27 cellular contexts compared by ENCODE assay signal in the genomic region with DNA sequence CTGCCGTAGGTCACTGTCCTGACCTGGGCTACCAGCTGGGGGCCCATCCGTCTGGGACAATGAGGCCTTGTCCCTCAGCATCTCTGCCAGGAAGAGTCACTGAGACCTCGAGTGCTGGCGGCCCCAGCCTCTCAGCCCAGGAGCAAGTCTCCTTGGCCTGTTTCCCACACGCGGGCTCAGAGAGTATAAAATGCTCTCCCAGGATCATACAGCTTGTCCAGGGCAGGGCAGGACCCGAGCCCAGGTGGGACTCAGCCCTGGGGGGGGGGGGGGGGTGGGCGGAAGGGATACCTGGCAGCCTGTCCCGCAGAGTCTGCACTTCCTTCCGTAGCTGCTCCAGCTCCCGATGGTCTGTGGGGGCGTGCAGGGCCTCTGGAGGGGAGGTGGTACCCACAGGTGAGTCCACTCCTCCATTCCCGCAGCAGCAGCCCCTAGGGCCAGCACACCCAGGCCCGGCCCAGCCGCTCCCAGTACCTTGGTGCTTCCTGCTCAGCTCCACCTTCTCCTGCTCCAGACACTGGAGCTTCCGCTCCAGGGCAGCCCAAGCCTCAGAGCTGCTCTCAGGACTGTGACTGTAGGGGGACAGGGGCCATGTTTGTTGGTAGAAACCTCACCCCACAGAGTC. TPM values are rescaled to one million over a fixed set of nuclear protein-coding genes. Genes with fewer than 3 reads are reported as not detected.
"Had no signal": no experiment of that assay in that cellular context is flagged by ENCODE, and none has a peak within 500 bp of the region (broad histone marks: within the 10 kb centered on the region; RNA-seq: fewer than 3 reads in every experiment).

No MANE protein-coding gene starts in this region.

- H3K27ac ChIP-seq: ascending aorta, spleen, testis, transverse colon, WERI-Rb-1 had no signal

- H3K36me3 Mint-ChIP-seq: activated CD8-positive, alpha-beta memory T cell treated with anti-CD3 and anti-CD28 coated beads, Interleukin-2, amount 10 ng/mL, durations not matched to agents 7 days and 5 days; activated naive CD8-positive, alpha-beta T cell; brain; mesothelial cell of epicardium had no signal

- ATAC-seq: activated CD4-positive, CD25-positive, alpha-beta regulatory T cell treated with anti-CD3 and anti-CD28 coated beads, Interleukin-2, amount 50 U/mL, for 24 hours; activated CD8-positive, alpha-beta memory T cell treated with anti-CD3 and anti-CD28 coated beads, Interleukin-2, amount 10 ng/mL, durations not matched to agents 7 days and 5 days; activated T-cell treated with anti-CD3 and anti-CD28 coated beads, Interleukin-2, amount 50 U/mL, for 72 hours; naive thymus-derived CD4-positive, alpha-beta T cell; right cardiac atrium; stimulated activated naive CD8-positive, alpha-beta T cell treated with anti-CD3 and anti-CD28 coated beads, Interleukin-15, Interleukin-2, amounts not matched to agents 100 U/mL and 50 U/mL, for 24 hours had no signal

- H3K9me3 ChIP-seq: ascending aorta, spleen, testis, transverse colon had no signal

- H3K4me3 Mint-ChIP-seq: activated CD4-positive, alpha-beta memory T cell treated with anti-CD3 and anti-CD28 coated beads, Interleukin-2, amount 10 ng/mL, durations not matched to agents 7 days and 5 days; activated CD8-positive, alpha-beta memory T cell treated with anti-CD3 and anti-CD28 coated beads, Interleukin-2, amount 10 ng/mL, durations not matched to agents 7 days and 5 days; activated naive CD8-positive, alpha-beta T cell; activated T-cell treated with anti-CD3 and anti-CD28 coated beads, Interleukin-2, amount 50 U/mL, for 72 hours; brain; effector memory CD8-positive, alpha-beta T cell; mesothelial cell of epicardium; naive thymus-derived CD4-positive, alpha-beta T cell; T-helper 1 cell treated with Interleukin-12 subunit alpha and Interleukin-12 subunit beta and Interleukin-4 antibody, amounts not matched to agents 30 μg/mL and 1 μg/mL, for 36 hours had no signal

- H3K27ac Mint-ChIP-seq: activated CD4-positive, alpha-beta memory T cell treated with anti-CD3 and anti-CD28 coated beads, Interleukin-2, amount 10 ng/mL, durations not matched to agents 7 days and 5 days; activated CD8-positive, alpha-beta memory T cell treated with anti-CD3 and anti-CD28 coated beads, Interleukin-2, amount 10 ng/mL, durations not matched to agents 7 days and 5 days; activated naive CD8-positive, alpha-beta T cell; activated T-cell treated with anti-CD3 and anti-CD28 coated beads, Interleukin-2, amount 50 U/mL, for 72 hours; brain; mesothelial cell of epicardium; naive thymus-derived CD4-positive, alpha-beta T cell; T-helper 1 cell treated with Interleukin-12 subunit alpha and Interleukin-12 subunit beta and Interleukin-4 antibody, amounts not matched to agents 30 μg/mL and 1 μg/mL, for 36 hours had no signal

- DNase-seq: activated CD4-positive, alpha-beta memory T cell treated with anti-CD3 and anti-CD28 coated beads, Interleukin-2, amount 10 ng/mL, durations not matched to agents 7 days and 5 days; activated CD4-positive, alpha-beta T cell treated with anti-CD3 and anti-CD28 coated beads for 48 hours; activated CD8-positive, alpha-beta memory T cell treated with anti-CD3 and anti-CD28 coated beads, Interleukin-2, amount 10 ng/mL, durations not matched to agents 7 days and 5 days; activated effector memory CD4-positive, alpha-beta T cell treated with Interleukin-2 at 50 U/mL for 16 hours; activated naive CD4-positive, alpha-beta T cell treated with Interleukin-2 at 50 U/mL for 16 hours; activated T-cell treated with anti-CD3 and anti-CD28 coated beads, Interleukin-2, amount 50 U/mL, for 72 hours; cortex of kidney; effector memory CD8-positive, alpha-beta T cell; erythroblast; foreskin fibroblast; head of caudate nucleus; hypothalamus; occipital lobe; right cardiac atrium; spleen; stimulated activated naive CD8-positive, alpha-beta T cell treated with anti-CD3 and anti-CD28 coated beads, Interleukin-15, Interleukin-2, amounts not matched to agents 100 U/mL and 50 U/mL, for 24 hours; T-helper 9 cell; testis; transverse colon; WERI-Rb-1 had no signal

- H3K27me3 Mint-ChIP-seq: activated CD4-positive, alpha-beta memory T cell treated with anti-CD3 and anti-CD28 coated beads, Interleukin-2, amount 10 ng/mL, durations not matched to agents 7 days and 5 days; activated CD8-positive, alpha-beta memory T cell treated with anti-CD3 and anti-CD28 coated beads, Interleukin-2, amount 10 ng/mL, durations not matched to agents 7 days and 5 days; activated naive CD8-positive, alpha-beta T cell; effector memory CD8-positive, alpha-beta T cell; naive thymus-derived CD4-positive, alpha-beta T cell had no signal

- H3K9me3 Mint-ChIP-seq: activated CD4-positive, alpha-beta memory T cell treated with anti-CD3 and anti-CD28 coated beads, Interleukin-2, amount 10 ng/mL, durations not matched to agents 7 days and 5 days; activated T-cell treated with anti-CD3 and anti-CD28 coated beads, Interleukin-2, amount 50 U/mL, for 72 hours; brain; effector memory CD8-positive, alpha-beta T cell; mesothelial cell of epicardium; naive thymus-derived CD4-positive, alpha-beta T cell; T-helper 1 cell treated with Interleukin-12 subunit alpha and Interleukin-12 subunit beta and Interleukin-4 antibody, amounts not matched to agents 30 μg/mL and 1 μg/mL, for 36 hours had no signal

- H3K4me1 ChIP-seq: ascending aorta, testis, transverse colon had no signal

- H3K27me3 ChIP-seq: ascending aorta, spleen, testis, transverse colon had no signal

- H3K36me3 ChIP-seq: ascending aorta, transverse colon had no signal

- H3K4me1 Mint-ChIP-seq: brain; naive thymus-derived CD4-positive, alpha-beta T cell had no signal

- H3K4me3 ChIP-seq: ascending aorta, spleen, testis, transverse colon had no signal

RNA-seq across cellular contexts. Expression of a gene that starts 7.9 kb away (rescaled TPM):
- total RNA-seq: ascending aorta had no signal
